ENCODE assay signal across 19 cellular contexts in the genomic region with DNA sequence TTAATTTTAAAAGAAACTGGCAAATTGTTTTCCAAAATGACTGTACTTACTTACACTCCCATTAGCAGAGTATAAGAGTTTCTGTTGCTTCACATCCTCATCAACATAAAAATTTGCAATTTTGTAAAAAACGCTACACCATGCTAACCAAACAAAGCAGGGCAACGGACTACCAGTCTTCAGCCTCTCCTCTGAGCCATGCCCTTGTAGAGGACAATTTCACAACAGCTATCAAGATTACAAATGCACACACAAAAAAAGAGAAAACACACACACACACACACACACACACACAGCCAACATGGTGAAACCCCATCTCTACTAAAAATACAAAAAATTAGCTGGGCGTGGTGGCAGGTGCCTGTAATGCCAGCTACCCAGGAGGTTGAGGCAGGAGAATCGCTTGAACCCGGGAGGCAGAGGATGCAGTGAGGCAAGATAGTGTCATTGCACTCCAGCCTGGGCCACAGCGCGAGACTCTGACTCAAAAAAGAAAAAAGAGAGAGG. TPM values are rescaled to one million over a fixed set of nuclear protein-coding genes. Genes with fewer than 3 reads are reported as not detected.
"Had no signal": no experiment of that assay in that cellular context is flagged by ENCODE, and none has a peak within 500 bp of the region (broad histone marks: within the 10 kb centered on the region; RNA-seq: fewer than 3 reads in every experiment).

No MANE protein-coding gene starts in this region.

- ATAC-seq: Panc1, PC-3 had no signal

- H3K27ac ChIP-seq: RWPE1 had no signal

- DNase-seq: KBM-7, NCI-H1092 treated with DMSO at 0.1 percent for 48 hours, NCI-H1436 treated with DMSO at 0.1 percent for 48 hours, NCI-H1694, NCI-H187 treated with DMSO at 0.1 percent for 48 hours, NCI-H2029 treated with DMSO at 0.1 percent for 48 hours, NCI-H2227 treated with DMSO at 0.1 percent for 48 hours, NCI-H524, NCI-H526 treated with DMSO at 0.1 percent for 48 hours, NCI-H748 treated with DMSO at 0.1 percent for 48 hours, PC-3, SHP77 had no signal

RNA-seq across cellular contexts. Expression of a gene that starts 9.6 kb away (rescaled TPM):
- total RNA-seq: HT1080, MCF 10A had no signal

RNA-seq across cellular contexts. Expression of a gene that starts 39.1 kb away (rescaled TPM):
- total RNA-seq: HT1080, LHCN-M2, MCF 10A, NCI-H460, OCI-LY7, PC-3 had no signal
